20 cellular contexts compared by ENCODE assay signal in genomic region chr5:7742241-7742656, GRCh38.
A peak's percentile ranks its signal among the peaks of the same experiment; 100 is the strongest.
DNase-seq lines count a peak whose midpoint lies in the region; ATAC-seq, FAIRE-seq and TF ChIP-seq lines count a peak whose summit lies in the region.
"Had no signal": no experiment of that assay in that cellular context is flagged by ENCODE, and none has a peak within 500 bp of the region (broad histone marks: within the 10 kb centered on the region; RNA-seq: fewer than 3 reads in every experiment).

No MANE protein-coding gene starts in this region.

- ATAC-seq in left lung (peak; percentile 51), GM21619 (IDR thresholded peaks at IDR 0.05; ENCODE audit: unreplicated experiment) (no peak), GM21360 (IDR thresholded peaks at IDR 0.05; ENCODE audit: unreplicated experiment) (no peak)

- H3K36me3 ChIP-seq in astrocyte (ENCODE audit: insufficient read depth, low read length) (no peaks in the 10 kb centered on the region), left lung (no peaks in the 10 kb centered on the region), A673 (ENCODE audit: insufficient read depth, low read length, poor library complexity, severe bottlenecking) (no peaks in the 10 kb centered on the region)

- FAIRE-seq in astrocyte (lab: Jason Lieb, UNC) = no peak
- FAIRE-seq: GM12892, GM19239, islet of Langerhans had no signal

- H3K9me3 ChIP-seq in astrocyte (ENCODE audit: insufficient read depth, low read depth, low read length) (no peaks in the 10 kb centered on the region), left lung (no peaks in the 10 kb centered on the region), A673 (ENCODE audit: low read depth, low read length, poor library complexity, severe bottlenecking) (no peaks in the 10 kb centered on the region)

- BruUV-seq in A673 (replicated peaks; lab: Mats Ljungman, UMichigan) = no TSS peak

- DNase-seq in EH (ENCODE audit: low read depth) (peak; percentile 11), M059J (ENCODE audit: low read depth) (peak; percentile 53), astrocyte (ENCODE audit: low read depth) (peak; percentile 55), left lung (no peak), A673 (ENCODE audit: low spot score) (no peak)
- DNase-seq in stimulated activated naive CD4-positive, alpha-beta T cell treated with Interleukin-2 at 50 U/mL for 16 hours (lab: John Stamatoyannopoulos, UW) = no peak
- DNase-seq: activated CD8-positive, alpha-beta memory T cell treated with anti-CD3 and anti-CD28 coated beads for 24 hours; CD4-positive, alpha-beta memory T cell; KBM-7; NCI-H2029; NCI-H345; PC-9 had no signal

- intact Hi-C loops in left lung (cut with DNase I) = no loop called here
- intact Hi-C loops in A673 (cut with micrococcal nuclease; ENCODE audit: unreplicated experiment) = no loop called here

- TF ChIP-seq CTCF in astrocyte (IDR thresholded peaks at IDR 0.05; ENCODE audit: insufficient read depth, low read depth, low read length) (no peak), left lung (IDR thresholded peaks at IDR 0.05) (no peak), A673 (conservative IDR thresholded peaks at IDR 0.05; ENCODE audit: low read depth, low read length) (no peak)

- H3K27ac Mint-ChIP-seq in astrocyte (ENCODE audit: unreplicated experiment) = no peak overlapping the region
- H3K27ac Mint-ChIP-seq: activated T-helper 2 cell treated with anti-CD3 and anti-CD28 coated beads, Interferon-gamma antibody, Interleukin-2, Interleukin-4, amounts not matched to agents 10 μg/mL and 5 μg/mL and 100 μg/mL, durations not matched to agents 14 hours and 24 hours and 36 hours; CD4-positive, alpha-beta memory T cell; T-helper 2 cell treated with Interferon-gamma antibody and Interleukin-4, amounts not matched to agents 5 μg/mL and 100 μg/mL, for 36 hours had no signal

- CTCF ChIA-PET in A673 (lab: Charles Lee) = interaction anchor here (1.0 kb wide), 1 partner anchor 481 kb away, joined by 3 read pairs; no protein-coding TSS in a partner anchor

- H3K4me3 Mint-ChIP-seq in astrocyte (ENCODE audit: unreplicated experiment) = no peak overlapping the region
- H3K4me3 Mint-ChIP-seq: CD4-positive, alpha-beta memory T cell; T-helper 2 cell treated with Interferon-gamma antibody and Interleukin-4, amounts not matched to agents 5 μg/mL and 100 μg/mL, for 36 hours had no signal

- no peak overlapping the region for H3K4me2 ChIP-seq in astrocyte (ENCODE audit: low read length)
- H3K4me2 ChIP-seq: PC-9 had no signal

- H2AFZ ChIP-seq in astrocyte (ENCODE audit: low read depth, low read length) = no peak overlapping the region
- H2AFZ ChIP-seq: PC-9 had no signal

- no peaks in the 10 kb centered on the region for H3K79me2 ChIP-seq in astrocyte (ENCODE audit: insufficient read depth, low read length)

- H4K20me1 ChIP-seq in astrocyte (ENCODE audit: insufficient read depth, low read length) = no peaks in the 10 kb centered on the region

- H3K27me3 ChIP-seq in astrocyte (ENCODE audit: insufficient read depth, low read length) (no peaks in the 10 kb centered on the region), left lung (no peaks in the 10 kb centered on the region), A673 (replicated peaks; ENCODE audit: insufficient read depth, low read depth, low read length, poor library complexity) (peaks cover 6% of the 10 kb centered on the region)

- no peaks in the 10 kb centered on the region for H3K27me3 Mint-ChIP-seq in astrocyte (ENCODE audit: low read depth, unreplicated experiment)

- POLR2A ChIA-PET in A673 (lab: Charles Lee; ENCODE audit: low non-redundant PET) = no interaction called here

- H3K4me3 ChIP-seq in astrocyte (ENCODE audit: insufficient read depth, low read depth, low read length) (no peak overlapping the region), left lung (no peak overlapping the region), A673 (ENCODE audit: low read depth, low read length, poor library complexity, severe bottlenecking) (no peak overlapping the region)
- H3K4me3 ChIP-seq: PC-9, SK-N-MC had no signal

- H3K4me1 ChIP-seq in astrocyte (ENCODE audit: insufficient read depth, low read length) (no peaks in the 10 kb centered on the region), left lung (no peaks in the 10 kb centered on the region), A673 (ENCODE audit: insufficient read depth, low read length, poor library complexity, severe bottlenecking) (no peaks in the 10 kb centered on the region)

- H3K27ac ChIP-seq in astrocyte (ENCODE audit: low read depth, low read length) (no peak overlapping the region), left lung (no peak overlapping the region), A673 (ENCODE audit: low read depth, low read length, poor library complexity, severe bottlenecking) (no peak overlapping the region)
- H3K27ac ChIP-seq: PC-9, SK-N-MC had no signal

- no peaks in the 10 kb centered on the region for H3K36me3 Mint-ChIP-seq in astrocyte (ENCODE audit: low read depth, unreplicated experiment)
- H3K36me3 Mint-ChIP-seq: CD4-positive, alpha-beta memory T cell had no signal

- H3K4me1 Mint-ChIP-seq in astrocyte (ENCODE audit: low read depth, unreplicated experiment) = peaks cover 9% of the 10 kb centered on the region
- H3K4me1 Mint-ChIP-seq: CD4-positive, alpha-beta memory T cell had no signal

- no peak overlapping the region for H3K9ac ChIP-seq in astrocyte (ENCODE audit: low read length)

- H3K9me3 Mint-ChIP-seq in astrocyte (ENCODE audit: unreplicated experiment) = no peaks in the 10 kb centered on the region
- H3K9me3 Mint-ChIP-seq: activated T-helper 2 cell treated with anti-CD3 and anti-CD28 coated beads, Interferon-gamma antibody, Interleukin-2, Interleukin-4, amounts not matched to agents 10 μg/mL and 5 μg/mL and 100 μg/mL, durations not matched to agents 14 hours and 24 hours and 36 hours; CD4-positive, alpha-beta memory T cell; T-helper 2 cell treated with Interferon-gamma antibody and Interleukin-4, amounts not matched to agents 5 μg/mL and 100 μg/mL, for 36 hours had no signal

Comparison
In these comparisons a context has a peak if more than half of its experiments do, and no peak if none do; other contexts are left out.
1. DNase-seq: peak in EH (single experiment), M059J (single experiment) and astrocyte (single experiment); none in left lung (0 of 2), A673 (single experiment) and stimulated activated naive CD4-positive, alpha-beta T cell treated with Interleukin-2 at 50 U/mL for 16 hours (single experiment).